ENCODE assay signal across 8 cellular contexts in the genomic region with DNA sequence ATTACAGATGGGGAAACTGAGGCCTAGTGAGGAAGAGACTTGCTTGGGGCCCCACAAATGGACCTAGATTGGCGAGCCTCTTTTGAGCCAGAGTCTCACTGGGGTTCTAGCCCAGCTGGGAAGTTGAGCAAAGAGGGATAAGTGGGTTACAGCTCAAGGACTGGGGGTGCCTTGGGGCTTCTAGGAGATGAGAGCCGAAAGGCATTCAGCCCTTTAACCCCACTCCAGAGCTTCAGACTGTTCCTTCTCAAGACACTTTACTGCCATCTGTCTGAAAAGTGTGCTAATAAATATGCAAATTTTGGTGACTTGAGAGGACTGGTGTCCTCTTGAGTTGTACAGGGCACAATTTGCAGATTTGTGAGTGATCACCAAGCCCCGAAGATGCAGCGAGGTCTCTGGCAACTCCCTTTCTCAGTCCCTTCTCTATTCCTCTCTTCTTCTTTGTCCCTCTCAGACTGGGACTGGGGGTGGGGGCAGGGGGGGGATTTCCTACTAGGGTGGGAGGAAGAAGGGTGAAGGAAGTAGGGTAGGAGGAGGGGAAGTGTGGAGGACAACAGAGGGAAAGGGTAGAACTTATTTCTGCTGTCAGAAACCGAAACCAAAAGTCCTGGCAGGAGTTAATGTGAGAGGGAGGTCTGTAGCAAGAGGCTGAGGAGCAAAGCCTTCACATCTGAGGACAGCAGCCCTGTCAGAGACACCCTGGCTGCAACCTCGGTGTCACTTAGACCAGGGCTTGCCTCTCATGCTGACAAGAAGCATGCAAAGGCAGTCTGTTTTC. TPM values are rescaled to one million over a fixed set of nuclear protein-coding genes. Genes with fewer than 3 reads are reported as not detected.
DNase-seq lines count a peak whose midpoint lies in the region; ATAC-seq and TF ChIP-seq lines count a peak whose summit lies in the region.

No MANE protein-coding gene starts in this region.

- H3K27ac Mint-ChIP-seq in neural crest cell (ENCODE audit: unreplicated experiment) = no peak overlapping the region

- H3K4me1 ChIP-seq in HAP-1 = peaks cover 6% of the 10 kb centered on the region

- no peaks in the 10 kb centered on the region for H3K9me3 ChIP-seq in HAP-1

- H3K4me3 Mint-ChIP-seq in neural crest cell = peak overlapping the region; percentile 54

- H3K27me3 ChIP-seq in HAP-1 (ENCODE audit: low read depth) = no peaks in the 10 kb centered on the region

- in situ Hi-C loops in GM13976 (cut with MboI; ENCODE audit: low sequenced_read_pairs, unreplicated experiment) (no loop called here), HAP-1 (cut with MboI; ENCODE audit: low sequenced_read_pairs) (no loop called here)

- H3K4me3 ChIP-seq in HAP-1 = no peak overlapping the region

- TF ChIP-seq CTCF in GM13976 (IDR thresholded peaks at IDR 0.05; ENCODE audit: borderline replicate concordance, control extremely low read depth, extremely low read depth, insufficient read depth, missing control alignments) (peak; percentile 27), neural crest cell (conservative IDR thresholded peaks at IDR 0.05) (no peak)

- H3K9me3 Mint-ChIP-seq in neural crest cell = no peaks in the 10 kb centered on the region

- H3K36me3 ChIP-seq in HAP-1 (replicated peaks) = no peaks in the 10 kb centered on the region

- ATAC-seq in HG03378 (IDR thresholded peaks at IDR 0.05; ENCODE audit: unreplicated experiment) = peak; percentile 35
- ATAC-seq in esophagus mucosa = peak; percentile 10
- ATAC-seq in HG03460 (IDR thresholded peaks at IDR 0.05; ENCODE audit: unreplicated experiment) = no peak

- peaks cover 48% of the 10 kb centered on the region for H3K4me1 Mint-ChIP-seq in neural crest cell

- peak; percentile 65 for DNase-seq in GM13976 (ENCODE audit: low spot score)
- peak; percentile 68 for DNase-seq in UCSD-AML1 (lab: John Stamatoyannopoulos, UW; ENCODE audit: unreplicated experiment)
- no peak for DNase-seq in neural crest cell (ENCODE audit: low read depth, low spot score)
- no peak for DNase-seq in DMS153 treated with DMSO at 0.1 percent for 48 hours (lab: John Stamatoyannopoulos, UW; ENCODE audit: unreplicated experiment)
- DNase-seq in HAP-1 (ENCODE audit: low spot score in 2 of 2) = no peak

- no peaks in the 10 kb centered on the region for H3K27me3 Mint-ChIP-seq in neural crest cell (ENCODE audit: low read depth)

- no peaks in the 10 kb centered on the region for H3K36me3 Mint-ChIP-seq in neural crest cell (ENCODE audit: low read depth)

RNA-seq across cellular contexts. Expression of a gene that starts 16.2 kb away (rescaled TPM):
- total RNA-seq in esophagus mucosa = 1.6 TPM
- total RNA-seq in neural crest cell = 4.4 and 4.6 TPM in 2 replicates

RNA-seq across cellular contexts. Expression of a gene that starts 53.8 kb away (rescaled TPM):
- total RNA-seq in esophagus mucosa (3.9 TPM), neural crest cell (18.2 and 18.9 TPM in 2 replicates)

Comparison
In these comparisons a context has a peak if more than half of its experiments do, and no peak if none do; other contexts are left out.
1. DNase-seq: peak in GM13976 (single experiment) and UCSD-AML1 (single experiment); none in neural crest cell (single experiment), DMS153 treated with DMSO at 0.1 percent for 48 hours (single experiment) and HAP-1 (0 of 2).